In the genomic region with DNA sequence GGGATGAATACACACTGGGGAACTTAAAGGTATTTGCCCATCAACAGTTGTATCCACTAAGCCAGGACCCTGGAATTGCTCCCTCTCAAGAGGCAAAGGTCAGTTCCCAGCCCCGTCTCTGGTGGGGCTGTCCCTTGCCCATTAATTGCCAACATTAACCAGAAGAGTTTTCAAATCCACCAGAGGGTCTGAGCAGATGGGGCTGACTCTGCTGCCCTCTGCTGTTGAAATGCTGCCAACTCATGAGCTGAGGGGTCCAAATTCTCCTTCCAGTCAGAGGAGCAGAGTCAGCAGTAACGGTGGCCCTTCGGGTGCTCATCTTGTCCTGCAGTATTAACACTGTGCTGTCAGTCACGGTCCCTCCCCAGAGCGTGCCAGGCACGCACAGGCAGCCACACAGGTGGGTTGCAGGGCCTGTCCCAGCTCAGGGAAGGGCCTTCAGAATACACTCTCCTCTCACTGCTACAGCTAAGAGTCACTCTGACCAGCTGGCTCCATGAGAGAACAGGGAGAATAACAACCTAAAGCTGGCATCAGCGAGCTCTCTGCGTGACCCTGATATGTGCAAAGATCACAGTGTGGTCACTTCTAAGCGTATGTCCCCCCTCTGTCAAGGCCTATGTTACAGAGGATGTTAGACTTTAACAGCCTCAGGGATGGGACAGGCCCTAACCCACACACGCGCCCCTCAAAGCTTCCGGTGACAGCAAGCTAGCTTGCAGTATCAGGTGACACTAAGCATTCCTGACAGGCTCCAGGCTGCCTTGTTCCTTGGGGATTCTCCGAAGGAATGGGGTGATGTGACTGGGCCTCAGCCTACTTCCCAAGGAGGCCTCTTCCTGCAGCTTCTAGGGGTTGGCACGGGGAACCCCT, we compare ENCODE assay signal across 8 cellular contexts. TPM values are rescaled to one million over a fixed set of nuclear protein-coding genes. Genes with fewer than 3 reads are reported as not detected.
A peak's percentile ranks its signal among the peaks of the same experiment; 100 is the strongest.
DNase-seq lines count a peak whose midpoint lies in the region; ATAC-seq and TF ChIP-seq lines count a peak whose summit lies in the region.

No MANE protein-coding gene starts in this region.

- no peaks in the 10 kb centered on the region for H3K27me3 ChIP-seq in BLaER1

- DNase-seq in NCI-H2196 (lab: John Stamatoyannopoulos, UW; ENCODE audit: unreplicated experiment) (peak; percentile 61), choroid plexus epithelial cell (ENCODE audit: low read depth) (peak; percentile 81), left lobe of liver (ENCODE audit: low spot score) (peak; percentile 71)
- DNase-seq in activated CD4-positive, alpha-beta T cell treated with anti-CD3 and anti-CD28 coated beads for 24 hours (ENCODE audit: low read depth in 2 of 2), result peak; percentile 54 to 57
- DNase-seq in stimulated activated CD4-positive, alpha-beta T cell treated with anti-CD3 and anti-CD28 coated beads, TNF-alpha, amount 100 ng/mL, for 24 hours (ENCODE audit: low read depth in 3 of 3), result peak; percentile 34 to 67 (median 37)

- peaks cover 20% of the 10 kb centered on the region for H3K9me3 ChIP-seq in BLaER1

- ATAC-seq in GM21825 (IDR thresholded peaks at IDR 0.05; ENCODE audit: unreplicated experiment), result peak; percentile 59
- ATAC-seq in left lobe of liver, result peak; percentile 91
- no peak for ATAC-seq in HG03045 (IDR thresholded peaks at IDR 0.05; ENCODE audit: unreplicated experiment)

- H3K4me2 ChIP-seq in BLaER1, result peak overlapping the region; percentile 73

- 0 out of 2 replicates have a peak overlapping the region, but pooled peaks have one; percentile 0 for H3K27ac ChIP-seq in BLaER1

- no peak overlapping the region for H3K9ac ChIP-seq in BLaER1

- H3K4me3 ChIP-seq in BLaER1 (no peak overlapping the region), choroid plexus epithelial cell (ENCODE audit: low read depth, low read length) (no peak overlapping the region)

- H3K4me1 ChIP-seq in BLaER1, result peaks cover 56% of the 10 kb centered on the region

- peak; percentile 95 for TF ChIP-seq CTCF in choroid plexus epithelial cell (conservative IDR thresholded peaks at IDR 0.05; ENCODE audit: low read depth, low read length)

- peaks cover 45% of the 10 kb centered on the region for H3K36me3 ChIP-seq in BLaER1

- peaks cover 7% of the 10 kb centered on the region; the same call in 1 of the 2 replicates for H4K20me1 ChIP-seq in BLaER1

RNA-seq across cellular contexts. Expression of gene SPTBN5, which starts 10.9 kb away (rescaled TPM):
- total RNA-seq in left lobe of liver, result 3.5 TPM
